10 cellular contexts compared by ENCODE assay signal in genomic region chr4:159401791-159402380, GRCh38.
DNase-seq lines count a peak whose midpoint lies in the region; ATAC-seq and TF ChIP-seq lines count a peak whose summit lies in the region.
"Had no signal": no experiment of that assay in that cellular context is flagged by ENCODE, and none has a peak within 500 bp of the region (broad histone marks: within the 10 kb centered on the region; RNA-seq: fewer than 3 reads in every experiment).

No MANE protein-coding gene starts in this region.

- ATAC-seq in GM21528 (IDR thresholded peaks at IDR 0.05; ENCODE audit: low FRiP score, unreplicated experiment), result no peak
- ATAC-seq in activated CD4-positive, CD25-positive, alpha-beta regulatory T cell treated with anti-CD3 and anti-CD28 coated beads, Interleukin-2, amount 50 U/mL, for 24 hours, result no peak
- no peak for ATAC-seq in effector memory CD8-positive, alpha-beta T cell (replicated peaks)

- CTCF ChIA-PET in AG04449 (lab: Yijun Ruan, JAX), result interaction anchor here (1.0 to 2.3 kb wide), 3 partner anchors 24 to 199 kb away, joined by 3 to 8 read pairs (median 3); no protein-coding TSS in a partner anchor

- H3K36me3 Mint-ChIP-seq in effector memory CD8-positive, alpha-beta T cell (ENCODE audit: insufficient read depth), result no peaks in the 10 kb centered on the region

- no peaks in the 10 kb centered on the region for H3K9me3 Mint-ChIP-seq in effector memory CD8-positive, alpha-beta T cell

- H3K27me3 Mint-ChIP-seq in effector memory CD8-positive, alpha-beta T cell, result peaks cover 29 to 31% of the 10 kb centered on the region in 2 donors

- peak overlapping the region; percentile 38 for H3K27ac ChIP-seq in angular gyrus (ENCODE audit: low read depth, low read length)

- no peak for TF ChIP-seq CTCF in AG04449 (IDR thresholded peaks at IDR 0.05; ENCODE audit: insufficient read depth, low read length, missing control alignments)

- peak; percentile 79 for DNase-seq in AG04449 (ENCODE audit: low read depth, low spot score)
- DNase-seq in HK-2 (ENCODE audit: unreplicated experiment), result peak; percentile 52
- DNase-seq in iris pigment epithelial cell (ENCODE audit: low read depth), result peak; percentile 97
- no peak for DNase-seq in effector memory CD8-positive, alpha-beta T cell
- DNase-seq in DMS53 (lab: John Stamatoyannopoulos, UW), result no peak
- DNase-seq: activated naive CD4-positive, alpha-beta T cell treated with Interleukin-2 at 50 U/mL for 16 hours; NCI-H1092 had no signal

- no peak overlapping the region for H3K4me3 Mint-ChIP-seq in effector memory CD8-positive, alpha-beta T cell

- POLR2A ChIA-PET in AG04449 (lab: Yijun Ruan, JAX), result no interaction called here

- H3K4me1 Mint-ChIP-seq in effector memory CD8-positive, alpha-beta T cell (ENCODE audit: low read depth in 2 of 2), result peaks cover 0 to 8% of the 10 kb centered on the region in 2 donors

- no peak overlapping the region; the same call in 1 of the 2 replicates for H3K4me3 ChIP-seq in AG04449 (ENCODE audit: low read depth, low read length)

- no peak overlapping the region for H3K27ac Mint-ChIP-seq in effector memory CD8-positive, alpha-beta T cell

Comparison
In these comparisons a context has a peak if more than half of its experiments do, and no peak if none do; other contexts are left out.
1. DNase-seq: peak in AG04449 (single experiment), HK-2 (single experiment) and iris pigment epithelial cell (single experiment); none in effector memory CD8-positive, alpha-beta T cell (0 of 3) and DMS53 (single experiment).